ENCODE assay signal across 9 cellular contexts in genomic region chr7:39609084-39609461, GRCh38. TPM values are rescaled to one million over a fixed set of nuclear protein-coding genes. Genes with fewer than 3 reads are reported as not detected.
DNase-seq lines count a peak whose midpoint lies in the region; ATAC-seq lines count a peak whose summit lies in the region.
"Had no signal": no experiment of that assay in that cellular context is flagged by ENCODE, and none has a peak within 500 bp of the region (broad histone marks: within the 10 kb centered on the region; RNA-seq: fewer than 3 reads in every experiment).

No MANE protein-coding gene starts in this region.

- H3K9me3 Mint-ChIP-seq in activated CD4-positive, alpha-beta T cell treated with anti-CD3 and anti-CD28 coated beads for 36 hours (ENCODE audit: low read depth): peaks cover 3% of the 10 kb centered on the region
- H3K9me3 Mint-ChIP-seq in activated CD4-positive, alpha-beta T cell treated with anti-CD3 and anti-CD28 coated beads, Interleukin-2, amount 10 ng/mL, durations not matched to agents 7 days and 5 days: peaks cover 2% of the 10 kb centered on the region
- H3K9me3 Mint-ChIP-seq in stimulated activated naive CD8-positive, alpha-beta T cell treated with anti-CD3 and anti-CD28 coated beads, Interleukin-15, amount 100 ng/mL, for 72 hours: peaks cover 0 to 5% of the 10 kb centered on the region in 2 donors
- H3K9me3 Mint-ChIP-seq in effector memory CD8-positive, alpha-beta T cell: no peaks in the 10 kb centered on the region

- no peak for DNase-seq in activated CD4-positive, alpha-beta T cell treated with anti-CD3 and anti-CD28 coated beads for 36 hours
- DNase-seq in activated CD4-positive, alpha-beta T cell treated with anti-CD3 and anti-CD28 coated beads, Interleukin-2, amount 10 ng/mL, durations not matched to agents 7 days and 5 days: no peak
- peak; percentile 67 for DNase-seq in amniotic epithelial cell (ENCODE audit: low read depth)
- peak; percentile 70 for DNase-seq in hepatic stellate cell (ENCODE audit: low spot score)
- no peak for DNase-seq in stimulated activated naive CD8-positive, alpha-beta T cell treated with anti-CD3 and anti-CD28 coated beads, Interleukin-15, amount 100 ng/mL, for 72 hours
- no peak for DNase-seq in GOT3 (lab: John Stamatoyannopoulos, UW)
- no peak for DNase-seq in effector memory CD8-positive, alpha-beta T cell
- DNase-seq in stimulated activated CD4-positive, alpha-beta T cell treated with anti-CD3 and anti-CD28 coated beads, Interleukin-4, amount 100 ng/mL, for 1 hour: no peak
- DNase-seq: kidney had no signal

- peaks cover 16% of the 10 kb centered on the region for H3K27me3 Mint-ChIP-seq in activated CD4-positive, alpha-beta T cell treated with anti-CD3 and anti-CD28 coated beads for 36 hours
- peaks cover 10% of the 10 kb centered on the region for H3K27me3 Mint-ChIP-seq in activated CD4-positive, alpha-beta T cell treated with anti-CD3 and anti-CD28 coated beads, Interleukin-2, amount 10 ng/mL, durations not matched to agents 7 days and 5 days
- peaks cover 13% of the 10 kb centered on the region for H3K27me3 Mint-ChIP-seq in stimulated activated naive CD8-positive, alpha-beta T cell treated with anti-CD3 and anti-CD28 coated beads, Interleukin-15, amount 100 ng/mL, for 72 hours
- peaks cover 55 to 64% of the 10 kb centered on the region in 2 donors for H3K27me3 Mint-ChIP-seq in effector memory CD8-positive, alpha-beta T cell

- peaks cover 47% of the 10 kb centered on the region for H3K4me1 Mint-ChIP-seq in activated CD4-positive, alpha-beta T cell treated with anti-CD3 and anti-CD28 coated beads for 36 hours
- peaks cover 51% of the 10 kb centered on the region for H3K4me1 Mint-ChIP-seq in activated CD4-positive, alpha-beta T cell treated with anti-CD3 and anti-CD28 coated beads, Interleukin-2, amount 10 ng/mL, durations not matched to agents 7 days and 5 days
- H3K4me1 Mint-ChIP-seq in stimulated activated naive CD8-positive, alpha-beta T cell treated with anti-CD3 and anti-CD28 coated beads, Interleukin-15, amount 100 ng/mL, for 72 hours: peaks cover 47% of the 10 kb centered on the region
- H3K4me1 Mint-ChIP-seq in effector memory CD8-positive, alpha-beta T cell (ENCODE audit: low read depth in 2 of 2): no peaks in the 10 kb centered on the region

- peak overlapping the region; percentile 70 for H3K27ac Mint-ChIP-seq in activated CD4-positive, alpha-beta T cell treated with anti-CD3 and anti-CD28 coated beads for 36 hours
- no peak overlapping the region for H3K27ac Mint-ChIP-seq in activated CD4-positive, alpha-beta T cell treated with anti-CD3 and anti-CD28 coated beads, Interleukin-2, amount 10 ng/mL, durations not matched to agents 7 days and 5 days
- peak overlapping the region in 1 of 2 donors; percentile 49 for H3K27ac Mint-ChIP-seq in stimulated activated naive CD8-positive, alpha-beta T cell treated with anti-CD3 and anti-CD28 coated beads, Interleukin-15, amount 100 ng/mL, for 72 hours
- H3K27ac Mint-ChIP-seq in effector memory CD8-positive, alpha-beta T cell: no peak overlapping the region

- ATAC-seq in activated CD4-positive, alpha-beta T cell treated with anti-CD3 and anti-CD28 coated beads for 36 hours: peak; percentile 42
- ATAC-seq in stimulated activated naive CD8-positive, alpha-beta T cell treated with anti-CD3 and anti-CD28 coated beads, Interleukin-15, amount 100 ng/mL, for 72 hours: peak; percentile 54
- ATAC-seq in effector memory CD8-positive, alpha-beta T cell (replicated peaks): no peak

- CTCF ChIA-PET in activated CD4-positive, alpha-beta T cell treated with anti-CD3 and anti-CD28 coated beads for 36 hours (lab: Charles Lee): interaction anchor here (1.1 to 2.4 kb wide), 4 partner anchors 12 to 28 kb away, joined by 5 to 9 read pairs (median 7); no protein-coding TSS in a partner anchor
- CTCF ChIA-PET in activated CD4-positive, alpha-beta T cell treated with anti-CD3 and anti-CD28 coated beads, Interleukin-2, amount 10 ng/mL, durations not matched to agents 7 days and 5 days (lab: Charles Lee): interaction anchor here (0.6 to 2.1 kb wide), 3 partner anchors 16 to 141 kb away, joined by 3 to 6 read pairs (median 4); no protein-coding TSS in a partner anchor

- intact Hi-C loops in activated CD4-positive, alpha-beta T cell treated with anti-CD3 and anti-CD28 coated beads for 36 hours (cut with DNase I, micrococcal nuclease): loop anchor here in 1 of 2 experiments (2.0 kb wide), 1 partner anchor 20 kb away; no protein-coding TSS in a partner anchor

- peak overlapping the region; percentile 41 for H3K4me3 Mint-ChIP-seq in activated CD4-positive, alpha-beta T cell treated with anti-CD3 and anti-CD28 coated beads for 36 hours
- no peak overlapping the region for H3K4me3 Mint-ChIP-seq in activated CD4-positive, alpha-beta T cell treated with anti-CD3 and anti-CD28 coated beads, Interleukin-2, amount 10 ng/mL, durations not matched to agents 7 days and 5 days
- H3K4me3 Mint-ChIP-seq in stimulated activated naive CD8-positive, alpha-beta T cell treated with anti-CD3 and anti-CD28 coated beads, Interleukin-15, amount 100 ng/mL, for 72 hours: peak overlapping the region; percentile 77 to 79
- no peak overlapping the region for H3K4me3 Mint-ChIP-seq in effector memory CD8-positive, alpha-beta T cell

- POLR2A ChIA-PET in activated CD4-positive, alpha-beta T cell treated with anti-CD3 and anti-CD28 coated beads for 36 hours (lab: Charles Lee): no interaction called here
- POLR2A ChIA-PET in activated CD4-positive, alpha-beta T cell treated with anti-CD3 and anti-CD28 coated beads, Interleukin-2, amount 10 ng/mL, durations not matched to agents 7 days and 5 days (lab: Charles Lee): interaction anchor here (1.3 kb wide), 1 partner anchor 124 kb away, joined by 4 read pairs; no protein-coding TSS in a partner anchor

- H3K36me3 Mint-ChIP-seq in activated CD4-positive, alpha-beta T cell treated with anti-CD3 and anti-CD28 coated beads for 36 hours (ENCODE audit: low read depth): no peaks in the 10 kb centered on the region
- peaks cover 3% of the 10 kb centered on the region for H3K36me3 Mint-ChIP-seq in activated CD4-positive, alpha-beta T cell treated with anti-CD3 and anti-CD28 coated beads, Interleukin-2, amount 10 ng/mL, durations not matched to agents 7 days and 5 days (ENCODE audit: low read depth)
- no peaks in the 10 kb centered on the region for H3K36me3 Mint-ChIP-seq in effector memory CD8-positive, alpha-beta T cell (ENCODE audit: insufficient read depth)

RNA-seq across cellular contexts. Expression of gene RALA, which starts 14.3 kb away (rescaled TPM):
- 10 to 100 TPM; 30.7 to 33.7 TPM for total RNA-seq in activated CD4-positive, alpha-beta T cell treated with anti-CD3 and anti-CD28 coated beads for 36 hours
- total RNA-seq in activated CD4-positive, alpha-beta T cell treated with anti-CD3 and anti-CD28 coated beads, Interleukin-2, amount 10 ng/mL, durations not matched to agents 7 days and 5 days: 10 to 100 TPM; 34.1 to 34.2 TPM

RNA-seq across cellular contexts. Expression of gene YAE1, which starts 42.9 kb away (rescaled TPM):
- total RNA-seq in activated CD4-positive, alpha-beta T cell treated with anti-CD3 and anti-CD28 coated beads for 36 hours: 10 to 100 TPM in 1 of 2 experiments, 1 to 10 TPM in 1; 9.8 to 13.5 TPM
- 10 to 100 TPM; 12.1 to 16.1 TPM for total RNA-seq in activated CD4-positive, alpha-beta T cell treated with anti-CD3 and anti-CD28 coated beads, Interleukin-2, amount 10 ng/mL, durations not matched to agents 7 days and 5 days

Comparison
In these comparisons a context has a peak if more than half of its experiments do, and no peak if none do; other contexts are left out.
1. H3K4me3 Mint-ChIP-seq: peak in activated CD4-positive, alpha-beta T cell treated with anti-CD3 and anti-CD28 coated beads for 36 hours (single experiment) and stimulated activated naive CD8-positive, alpha-beta T cell treated with anti-CD3 and anti-CD28 coated beads, Interleukin-15, amount 100 ng/mL, for 72 hours (2 of 2); none in activated CD4-positive, alpha-beta T cell treated with anti-CD3 and anti-CD28 coated beads, Interleukin-2, amount 10 ng/mL, durations not matched to agents 7 days and 5 days (single experiment) and effector memory CD8-positive, alpha-beta T cell (0 of 2).
2. DNase-seq: peak in amniotic epithelial cell (single experiment) and hepatic stellate cell (single experiment); none in activated CD4-positive, alpha-beta T cell treated with anti-CD3 and anti-CD28 coated beads for 36 hours (single experiment), activated CD4-positive, alpha-beta T cell treated with anti-CD3 and anti-CD28 coated beads, Interleukin-2, amount 10 ng/mL, durations not matched to agents 7 days and 5 days (single experiment), stimulated activated naive CD8-positive, alpha-beta T cell treated with anti-CD3 and anti-CD28 coated beads, Interleukin-15, amount 100 ng/mL, for 72 hours (0 of 2), GOT3 (single experiment), effector memory CD8-positive, alpha-beta T cell (0 of 3) and stimulated activated CD4-positive, alpha-beta T cell treated with anti-CD3 and anti-CD28 coated beads, Interleukin-4, amount 100 ng/mL, for 1 hour (single experiment).